2 cellular contexts compared by ENCODE assay signal in the genomic region with DNA sequence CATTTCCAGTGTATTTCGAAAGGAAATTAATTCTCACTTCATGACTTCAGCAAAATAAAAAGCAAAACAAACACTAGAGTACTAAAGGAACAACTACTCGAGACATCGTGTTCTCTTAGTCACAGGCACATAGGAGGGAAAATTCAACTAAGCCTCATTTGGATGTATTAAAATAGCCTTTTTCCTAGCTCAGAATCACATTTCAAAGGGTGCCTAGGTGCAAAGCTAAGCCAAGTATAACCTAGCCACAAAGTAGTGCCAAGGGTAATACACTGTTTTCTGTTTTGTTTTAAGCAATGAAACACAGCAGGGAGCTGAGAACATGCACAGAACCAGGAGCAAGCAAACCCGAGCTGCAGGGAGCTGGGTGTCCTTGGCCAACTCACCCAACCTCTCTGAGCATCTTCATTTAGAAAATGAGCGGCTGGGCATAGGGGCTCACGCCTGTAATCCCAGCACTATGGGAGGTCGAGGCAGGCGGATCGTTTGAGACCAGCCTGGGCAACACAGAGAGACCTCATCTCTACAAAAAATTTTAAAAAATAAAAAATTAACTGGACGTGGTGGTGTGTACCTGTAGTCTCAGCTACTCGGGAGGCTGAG.
TF ChIP-seq lines count a peak whose summit lies in the region.

No MANE protein-coding gene starts in this region.

TF ChIP-seq in endothelial cell of umbilical vein, 7 proteins besides CTCF, POLR2A, EP300 and RAD21:
- TF ChIP-seq, protein P1, sequence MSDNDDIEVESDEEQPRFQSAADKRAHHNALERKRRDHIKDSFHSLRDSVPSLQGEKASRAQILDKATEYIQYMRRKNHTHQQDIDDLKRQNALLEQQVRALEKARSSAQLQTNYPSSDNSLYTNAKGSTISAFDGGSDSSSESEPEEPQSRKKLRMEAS (IDR thresholded peaks at IDR 0.05; ENCODE audit: insufficient read depth, insufficient read length) = no peak
- TF ChIP-seq GATA2 (IDR thresholded peaks at IDR 0.05; ENCODE audit: insufficient read depth, insufficient read length, low read depth, low read length) (no peak), EZH2 (IDR thresholded peaks at IDR 0.05; ENCODE audit: borderline replicate concordance, low read depth, low read length, severe bottlenecking) (no peak), JUN (IDR thresholded peaks at IDR 0.05; ENCODE audit: borderline replicate concordance, insufficient read depth, insufficient read length, low read depth) (no peak), FOS (IDR thresholded peaks at IDR 0.05; ENCODE audit: borderline replicate concordance, insufficient read depth, low read length) (no peak)

TF ChIP-seq in GM12891, 5 proteins besides CTCF, POLR2A, EP300 and RAD21:
- TF ChIP-seq TAF1 (IDR thresholded peaks at IDR 0.05; ENCODE audit: low read depth, low read length) = no peak
- TF ChIP-seq POLR2AphosphoS5 (IDR thresholded peaks at IDR 0.05; ENCODE audit: low read depth, low read length) = no peak
- no peak for TF ChIP-seq PAX5 (IDR thresholded peaks at IDR 0.05; ENCODE audit: insufficient read depth, low read length, severe bottlenecking)
- TF ChIP-seq SPI1 (IDR thresholded peaks at IDR 0.05; ENCODE audit: low read depth, low read length) = no peak
- no peak for TF ChIP-seq POU2F2 (IDR thresholded peaks at IDR 0.05; ENCODE audit: low read depth, low read length)
